In genomic region chr9:112502177-112502946, GRCh38 we compare ENCODE assay signal across 2 cellular contexts.
TF ChIP-seq lines count a peak whose summit lies in the region.

No MANE protein-coding gene starts in this region.

TF ChIP-seq in GM23338, 12 proteins besides CTCF, POLR2A, EP300 and RAD21 (continued from another document):
- no peak for TF ChIP-seq REST (IDR thresholded peaks at IDR 0.05; ENCODE audit: unreplicated experiment)
- no peak for TF ChIP-seq ZNF331 (CRISPR knock-in tag; IDR thresholded peaks at IDR 0.05; ENCODE audit: low read depth)
- TF ChIP-seq ETS1 (IDR thresholded peaks at IDR 0.05), result no peak
- no peak for TF ChIP-seq ZNF462 (CRISPR knock-in tag; IDR thresholded peaks at IDR 0.05)
- no peak for TF ChIP-seq EZH2phosphoT487 (IDR thresholded peaks at IDR 0.05; ENCODE audit: unreplicated experiment)
- no peak for TF ChIP-seq NANOG (IDR thresholded peaks at IDR 0.05; ENCODE audit: borderline replicate concordance)
- TF ChIP-seq JUNB (IDR thresholded peaks at IDR 0.05; ENCODE audit: unreplicated experiment), result no peak
- TF ChIP-seq ZNF114 (CRISPR knock-in tag; IDR thresholded peaks at IDR 0.05), result no peak

TF ChIP-seq in endothelial cell of umbilical vein, 7 proteins besides CTCF, POLR2A, EP300 and RAD21 (continued from another document):
- TF ChIP-seq EZH2 (IDR thresholded peaks at IDR 0.05; ENCODE audit: borderline replicate concordance, low read depth, low read length, severe bottlenecking) (no peak), MAX (IDR thresholded peaks at IDR 0.05; ENCODE audit: insufficient read depth, insufficient read length) (no peak)
